ENCODE assay signal across 28 cellular contexts in genomic region chrX:85303544-85303943, GRCh38. TPM values are rescaled to one million over a fixed set of nuclear protein-coding genes. Genes with fewer than 3 reads are reported as not detected.
DNase-seq lines count a peak whose midpoint lies in the region; ATAC-seq and TF ChIP-seq lines count a peak whose summit lies in the region.
"Had no signal": no experiment of that assay in that cellular context is flagged by ENCODE, and none has a peak within 500 bp of the region (broad histone marks: within the 10 kb centered on the region; RNA-seq: fewer than 3 reads in every experiment).

No MANE protein-coding gene starts in this region.

- H3K4me1 ChIP-seq in DOHH2 (ENCODE audit: control insufficient read depth, low read length) (peaks cover 14% of the 10 kb centered on the region), Peyer's patch (no peaks in the 10 kb centered on the region)

- H3K9me3 Mint-ChIP-seq in type B pancreatic cell: no peaks in the 10 kb centered on the region

- TF ChIP-seq CTCF in DOHH2 (IDR thresholded peaks at IDR 0.05; ENCODE audit: low read depth, low read length, poor library complexity, severe bottlenecking) (no peak), Peyer's patch (IDR thresholded peaks at IDR 0.05) (no peak), type B pancreatic cell (conservative IDR thresholded peaks at IDR 0.05) (no peak)

- DNase-seq in superior temporal gyrus (ENCODE audit: extremely low spot score): no peak
- no peak for DNase-seq in Peyer's patch
- DNase-seq in type B pancreatic cell (ENCODE audit: extremely low spot score, unreplicated experiment): no peak
- DNase-seq: activated CD4-positive, alpha-beta T cell treated with anti-CD3 and anti-CD28 coated beads, Interleukin-2, amount 50 U/mL, for 48 hours; activated naive CD4-positive, alpha-beta T cell; activated T-cell treated with anti-CD3 and anti-CD28 coated beads for 4 hours; amniotic stem cell; dermis blood vessel endothelial cell; GM23248; immature natural killer cell; left ventricle myocardium superior; NCI-H1092 treated with DMSO at 0.1 percent for 48 hours; NCI-H526; SHP77; stimulated activated CD4-positive, alpha-beta T cell treated with anti-CD3 and anti-CD28 coated beads, Interleukin-4, amount 100 ng/mL, for 24 hours had no signal

- H3K4me3 Mint-ChIP-seq in type B pancreatic cell: no peak overlapping the region
- H3K4me3 Mint-ChIP-seq: immature natural killer cell had no signal

- no peaks in the 10 kb centered on the region for H3K9me3 ChIP-seq in DOHH2 (ENCODE audit: control insufficient read depth, insufficient read depth, low read length)
- H3K9me3 ChIP-seq in Peyer's patch: no peaks in the 10 kb centered on the region

- H3K27me3 Mint-ChIP-seq in type B pancreatic cell: no peaks in the 10 kb centered on the region

- no peak for TF ChIP-seq POLR2A in Peyer's patch (IDR thresholded peaks at IDR 0.05)

- no peak overlapping the region for H3K27ac Mint-ChIP-seq in type B pancreatic cell
- H3K27ac Mint-ChIP-seq: immature natural killer cell had no signal

- H3K36me3 ChIP-seq in DOHH2 (ENCODE audit: control insufficient read depth, low read length): no peaks in the 10 kb centered on the region
- H3K36me3 ChIP-seq in Peyer's patch: peaks cover 0 to 12% (median 0%) of the 10 kb centered on the region in 3 donors
- H3K36me3 ChIP-seq: BLaER1 treated with 17β-estradiol and CSF1 and Interleukin-3, amounts not matched to agents 10 nM and 100 nM; cardiac muscle cell had no signal

- no peaks in the 10 kb centered on the region for H3K79me2 ChIP-seq in DOHH2 (ENCODE audit: control insufficient read depth, low read length)

- H4K20me1 ChIP-seq in DOHH2 (ENCODE audit: control insufficient read depth, insufficient read depth, low read depth, low read length): no peaks in the 10 kb centered on the region
- H4K20me1 ChIP-seq: BLaER1 treated with 17β-estradiol and CSF1 and Interleukin-3, amounts not matched to agents 10 nM and 100 nM had no signal

- 0 out of 2 replicates have a peak overlapping the region, but pooled peaks have one; percentile 21 for H3K4me2 ChIP-seq in DOHH2 (ENCODE audit: low read length)
- H3K4me2 ChIP-seq: KMS-11 had no signal

- ATAC-seq in GM18909 (IDR thresholded peaks at IDR 0.05; ENCODE audit: poor library complexity, unreplicated experiment) (peak; percentile 72), GM21786 (IDR thresholded peaks at IDR 0.05; ENCODE audit: unreplicated experiment) (peak; percentile 79), HG03520 (IDR thresholded peaks at IDR 0.05; ENCODE audit: unreplicated experiment) (peak; percentile 75), GM21390 (IDR thresholded peaks at IDR 0.05; ENCODE audit: unreplicated experiment) (no peak)
- ATAC-seq: left ventricle myocardium superior had no signal

- no peaks in the 10 kb centered on the region for H3F3A ChIP-seq in DOHH2 (ENCODE audit: control insufficient read depth, insufficient read depth)

- no peak overlapping the region for H3K4me3 ChIP-seq in DOHH2 (ENCODE audit: low read length)
- H3K4me3 ChIP-seq in Peyer's patch: no peak overlapping the region
- H3K4me3 ChIP-seq: BLaER1 treated with 17β-estradiol and CSF1 and Interleukin-3, amounts not matched to agents 10 nM and 100 nM; cardiac muscle cell; GM23248 had no signal

- H3K4me1 Mint-ChIP-seq in type B pancreatic cell (ENCODE audit: unreplicated experiment): no peaks in the 10 kb centered on the region
- H3K4me1 Mint-ChIP-seq: immature natural killer cell had no signal

- no peaks in the 10 kb centered on the region for H3K27me3 ChIP-seq in DOHH2 (ENCODE audit: control insufficient read depth, low read length)
- H3K27me3 ChIP-seq in Peyer's patch: no peaks in the 10 kb centered on the region
- H3K27me3 ChIP-seq: cardiac muscle cell had no signal

- H3K27ac ChIP-seq in DOHH2 (ENCODE audit: low read depth, low read length) (no peak overlapping the region), Peyer's patch (no peak overlapping the region)
- H3K27ac ChIP-seq: BLaER1 treated with 17β-estradiol and CSF1 and Interleukin-3, amounts not matched to agents 10 nM and 100 nM; cardiac muscle cell; GM23248; KMS-11 had no signal

- H3K9me2 ChIP-seq in DOHH2 (replicated peaks; ENCODE audit: control insufficient read depth, low read length): no peaks in the 10 kb centered on the region

- no peaks in the 10 kb centered on the region for H3K36me3 Mint-ChIP-seq in type B pancreatic cell
- H3K36me3 Mint-ChIP-seq: immature natural killer cell had no signal

RNA-seq across cellular contexts. Expression of gene ZNF711, which starts 59.8 kb away (rescaled TPM):
- total RNA-seq in Peyer's patch (10 to 100 TPM in 1 of 4 donors, 1 to 10 TPM in 2, under 1 TPM in 1; 0.53 to 13.2 (median 2.4) TPM), type B pancreatic cell (ENCODE audit: low replicate concordance) (14.6 and 25.7 TPM in 2 replicates)
- total RNA-seq: G401 had no signal

RNA-seq across cellular contexts. Expression of gene SATL1, which starts 60.0 kb away (rescaled TPM):
- total RNA-seq in Peyer's patch: not detected
- 0.07 and 0.31 TPM in 2 replicates for total RNA-seq in type B pancreatic cell (ENCODE audit: low replicate concordance)
- total RNA-seq: dermis blood vessel endothelial cell, endothelial cell of umbilical vein, G401, GM23248, HT1080, left ventricle myocardium superior, mononuclear cell, pulmonary artery endothelial cell had no signal
